ENCODE assay signal across 9 cellular contexts in the genomic region with DNA sequence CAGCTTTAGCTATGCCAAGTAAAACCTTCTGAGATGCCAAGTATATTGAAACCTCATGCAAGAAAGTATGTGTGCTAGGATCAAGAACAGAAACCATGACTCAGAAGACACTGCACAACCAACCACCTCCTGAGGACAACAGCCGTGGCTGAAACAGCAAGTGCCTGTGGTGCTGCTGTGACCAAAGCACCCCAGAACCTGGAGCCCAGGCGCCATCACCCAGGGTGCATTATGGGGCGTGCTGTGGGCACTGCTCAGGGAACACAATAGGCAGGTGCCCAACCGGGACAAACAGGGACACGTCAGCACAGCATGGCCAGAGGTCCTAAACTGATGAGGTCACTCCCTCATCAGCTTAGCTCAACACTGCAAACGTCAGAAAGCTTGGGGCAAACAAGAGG.
DNase-seq lines count a peak whose midpoint lies in the region; ATAC-seq and TF ChIP-seq lines count a peak whose summit lies in the region.
"Had no signal": no experiment of that assay in that cellular context is flagged by ENCODE, and none has a peak within 500 bp of the region (broad histone marks: within the 10 kb centered on the region; RNA-seq: fewer than 3 reads in every experiment).

No MANE protein-coding gene starts in this region.

- TF ChIP-seq CTCF in AG04449 (IDR thresholded peaks at IDR 0.05; ENCODE audit: insufficient read depth, low read length, missing control alignments) (no peak), body of pancreas (IDR thresholded peaks at IDR 0.05) (no peak)

- H3K36me3 Mint-ChIP-seq in activated naive CD8-positive, alpha-beta T cell treated with anti-CD3 and anti-CD28 coated beads, Interleukin-2, amount 50 U/mL, for 24 hours (ENCODE audit: low read depth): peaks cover 27% of the 10 kb centered on the region

- in situ Hi-C loops in ACHN (cut with HindIII; ENCODE audit: low pct_ligation_motif_present, low pct_unique_long_range_greater_than_20kb, low sequenced_read_pairs): no loop called here

- POLR2A ChIA-PET in AG04449 (lab: Yijun Ruan, JAX): no interaction called here

- intact Hi-C loops in body of pancreas (cut with DNase I): no loop called here

- H3K27me3 Mint-ChIP-seq in activated naive CD8-positive, alpha-beta T cell treated with anti-CD3 and anti-CD28 coated beads, Interleukin-2, amount 50 U/mL, for 24 hours: no peaks in the 10 kb centered on the region

- peak; percentile 99 for ATAC-seq in GM19328 (IDR thresholded peaks at IDR 0.05; ENCODE audit: unreplicated experiment)
- ATAC-seq in HG03196 (IDR thresholded peaks at IDR 0.05; ENCODE audit: unreplicated experiment): peak; percentile 99
- ATAC-seq in activated naive CD8-positive, alpha-beta T cell treated with anti-CD3 and anti-CD28 coated beads, Interleukin-2, amount 50 U/mL, for 24 hours: peak; percentile 100
- ATAC-seq in body of pancreas: no peak

- peak overlapping the region; percentile 68 for H3K27ac Mint-ChIP-seq in activated naive CD8-positive, alpha-beta T cell treated with anti-CD3 and anti-CD28 coated beads, Interleukin-2, amount 50 U/mL, for 24 hours

- peaks cover 15% of the 10 kb centered on the region for H3K4me1 Mint-ChIP-seq in activated naive CD8-positive, alpha-beta T cell treated with anti-CD3 and anti-CD28 coated beads, Interleukin-2, amount 50 U/mL, for 24 hours

- DNase-seq in AG04449 (ENCODE audit: low read depth, low spot score) (peak; percentile 57), SKM-1 treated with dmso at 0.1 percent for 144 hours (lab: John Stamatoyannopoulos, UW; ENCODE audit: unreplicated experiment) (no peak), body of pancreas (no peak), ACHN (no peak)
- peak; percentile 65 for DNase-seq in activated naive CD8-positive, alpha-beta T cell treated with anti-CD3 and anti-CD28 coated beads, Interleukin-2, amount 50 U/mL, for 24 hours
- DNase-seq in stimulated activated CD8-positive, alpha-beta memory T cell treated with anti-CD3 and anti-CD28 coated beads, Interleukin-2, amount 100 ng/mL, for 48 hours (ENCODE audit: low read depth in 2 of 2): peak; percentile 48 to 70

- no peak overlapping the region for H3K4me3 ChIP-seq in AG04449 (ENCODE audit: low read depth, low read length)
- no peak overlapping the region for H3K4me3 ChIP-seq in body of pancreas
- H3K4me3 ChIP-seq: pancreas had no signal

- 86% methylated on average over 4 to 6 of the region's 6 CpGs for WGBS in body of pancreas, 2 donors

- no peaks in the 10 kb centered on the region for H3K9me3 Mint-ChIP-seq in activated naive CD8-positive, alpha-beta T cell treated with anti-CD3 and anti-CD28 coated beads, Interleukin-2, amount 50 U/mL, for 24 hours

- no peaks in the 10 kb centered on the region for H3K4me1 ChIP-seq in body of pancreas

- H3K4me3 Mint-ChIP-seq in activated naive CD8-positive, alpha-beta T cell treated with anti-CD3 and anti-CD28 coated beads, Interleukin-2, amount 50 U/mL, for 24 hours: peak overlapping the region; percentile 25

- H3K27me3 ChIP-seq in body of pancreas: no peaks in the 10 kb centered on the region
- H3K27me3 ChIP-seq: pancreas had no signal

- TF ChIP-seq POLR2A in body of pancreas (IDR thresholded peaks at IDR 0.05): no peak

- H3K9me3 ChIP-seq in body of pancreas: no peaks in the 10 kb centered on the region
- H3K9me3 ChIP-seq: pancreas had no signal

- CTCF ChIA-PET in AG04449 (lab: Yijun Ruan, JAX): interaction anchor here (10.5 kb wide), 1 partner anchor 11 kb away, joined by 97 read pairs; no protein-coding TSS in a partner anchor

- H3K36me3 ChIP-seq in body of pancreas (replicated peaks in 1 of 2; ENCODE audit: insufficient read depth in 1 of 2, low read depth in 2 of 2): no peaks in the 10 kb centered on the region

- no peak overlapping the region for H3K27ac ChIP-seq in body of pancreas
- H3K27ac ChIP-seq: pancreas had no signal

Comparison
In these comparisons a context has a peak if more than half of its experiments do, and no peak if none do; other contexts are left out.
1. DNase-seq: peak in AG04449 (single experiment), activated naive CD8-positive, alpha-beta T cell treated with anti-CD3 and anti-CD28 coated beads, Interleukin-2, amount 50 U/mL, for 24 hours (single experiment) and stimulated activated CD8-positive, alpha-beta memory T cell treated with anti-CD3 and anti-CD28 coated beads, Interleukin-2, amount 100 ng/mL, for 48 hours (2 of 2); none in SKM-1 treated with dmso at 0.1 percent for 144 hours (single experiment), body of pancreas (0 of 4) and ACHN (single experiment).